In the genomic region with DNA sequence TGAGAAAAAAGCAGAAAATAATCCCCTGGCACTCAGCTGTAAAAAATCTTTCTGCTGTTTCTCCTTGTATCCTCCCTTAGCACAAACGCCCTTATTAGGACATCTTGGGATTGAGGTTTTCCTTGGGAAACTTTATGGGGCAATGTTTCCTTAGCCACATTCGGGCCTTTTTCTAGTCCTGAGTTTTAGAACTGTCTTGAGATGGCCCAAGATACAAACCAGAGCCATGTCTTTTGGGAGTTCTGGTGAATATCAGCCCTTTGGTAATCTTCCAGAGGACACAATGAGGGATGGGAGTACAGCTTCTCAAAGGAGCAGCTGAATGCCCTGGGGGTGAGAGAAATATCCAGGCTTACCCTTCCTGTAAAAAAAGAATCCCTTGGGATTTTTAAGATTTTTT, we compare ENCODE assay signal across 8 cellular contexts.
DNase-seq lines count a peak whose midpoint lies in the region; ATAC-seq and TF ChIP-seq lines count a peak whose summit lies in the region.
"Not testable (repeated sequence)": the region's sequence is repeated elsewhere in the genome, so short reads cannot be mapped to it uniquely, and the experiment has no call there.

No MANE protein-coding gene starts in this region.

- H3K79me2 ChIP-seq in GM23338 (replicated peaks; ENCODE audit: insufficient read depth): peaks cover 59% of the 10 kb centered on the region

- H2AFZ ChIP-seq in GM23338: not testable (repeated sequence)

- H3K27me3 ChIP-seq in GM23338 (ENCODE audit: insufficient read depth); MG63; rectal smooth muscle tissue (ENCODE audit: control insufficient read depth, insufficient read depth, low read length): not testable (repeated sequence)

- POLR2A ChIA-PET in AG04449 (lab: Yijun Ruan, JAX); WTC11 (lab: Charles Lee): not testable (repeated sequence)

- H3K4me3 ChIP-seq in AG04449 (ENCODE audit: low read depth, low read length): peak overlapping the region; percentile 27; the same call in 1 of the 2 replicates
- peak overlapping the region; percentile 92 for H3K4me3 ChIP-seq in GM23338
- peak overlapping the region; percentile 81 for H3K4me3 ChIP-seq in MG63
- not testable (repeated sequence) for H3K4me3 ChIP-seq in rectal smooth muscle tissue (ENCODE audit: low read length)

- peaks cover 15% of the 10 kb centered on the region for H4K20me1 ChIP-seq in GM23338 (replicated peaks; ENCODE audit: insufficient read depth)

- H3F3A ChIP-seq in GM23338 (replicated peaks; ENCODE audit: low read depth): not testable (repeated sequence)

- H3K4me1 Mint-ChIP-seq in GM23338: peaks cover 22% of the 10 kb centered on the region
- H3K4me1 Mint-ChIP-seq in WTC11: peaks cover 22% of the 10 kb centered on the region
- peaks cover 13% of the 10 kb centered on the region for H3K4me1 Mint-ChIP-seq in activated naive CD8-positive, alpha-beta T cell (ENCODE audit: low read depth)
- H3K4me1 Mint-ChIP-seq in endothelial cell (ENCODE audit: unreplicated experiment); mesothelial cell of epicardium: not testable (repeated sequence)

- H3K4me1 ChIP-seq in GM23338 (ENCODE audit: insufficient read depth); rectal smooth muscle tissue (ENCODE audit: control insufficient read depth, insufficient read depth, low read length): not testable (repeated sequence)

- H3K4me2 ChIP-seq in GM23338: peak overlapping the region; percentile 69

- not testable (repeated sequence) for H3K9me2 ChIP-seq in GM23338 (ENCODE audit: insufficient read depth)

- H3K4me3 Mint-ChIP-seq in GM23338 (peak overlapping the region; percentile 99), WTC11 (peak overlapping the region; percentile 92), endothelial cell (ENCODE audit: unreplicated experiment) (peak overlapping the region; percentile 79), mesothelial cell of epicardium (peak overlapping the region; percentile 87)
- H3K4me3 Mint-ChIP-seq in activated naive CD8-positive, alpha-beta T cell: peak overlapping the region; percentile 75

- H3K27ac ChIP-seq in GM23338 (ENCODE audit: low read depth): not testable (repeated sequence)
- peak overlapping the region; percentile 72 for H3K27ac ChIP-seq in rectal smooth muscle tissue (ENCODE audit: low read depth, low read length)

- H3K9me3 ChIP-seq in MG63: not testable (repeated sequence)

- H3K9ac ChIP-seq in rectal smooth muscle tissue (ENCODE audit: low read length): not testable (repeated sequence)

- not testable (repeated sequence) for ATAC-seq in GM23338, WTC11

- H3K27ac Mint-ChIP-seq in GM23338 (peak overlapping the region; percentile 55; the same call in 1 of the 2 replicates), endothelial cell (ENCODE audit: unreplicated experiment) (peak overlapping the region; percentile 77)
- H3K27ac Mint-ChIP-seq in WTC11; activated naive CD8-positive, alpha-beta T cell; mesothelial cell of epicardium: not testable (repeated sequence)

- DNase-seq in AG04449 (ENCODE audit: low read depth, low spot score); GM23338 (ENCODE audit: low spot score); MG63; WTC11 (ENCODE audit: low spot score); endothelial cell (ENCODE audit: low spot score); mesothelial cell of epicardium (ENCODE audit: low spot score in 2 of 2, unreplicated experiment in 2 of 2): not testable (repeated sequence)

- H3K27me3 Mint-ChIP-seq in GM23338 (ENCODE audit: insufficient read depth, low read depth, poor library complexity); WTC11 (ENCODE audit: low read depth); activated naive CD8-positive, alpha-beta T cell; endothelial cell (ENCODE audit: unreplicated experiment); mesothelial cell of epicardium (ENCODE audit: low read depth): not testable (repeated sequence)

- CTCF ChIA-PET in AG04449 (lab: Yijun Ruan, JAX); WTC11 (lab: Charles Lee): not testable (repeated sequence)

- H3K36me3 ChIP-seq in GM23338 (ENCODE audit: insufficient read depth); rectal smooth muscle tissue (ENCODE audit: control insufficient read depth, insufficient read depth, low read length): not testable (repeated sequence)
- peaks cover 11% of the 10 kb centered on the region for H3K36me3 ChIP-seq in MG63

- not testable (repeated sequence) for H3K9me3 Mint-ChIP-seq in GM23338; WTC11; activated naive CD8-positive, alpha-beta T cell (ENCODE audit: low read depth); endothelial cell (ENCODE audit: unreplicated experiment); mesothelial cell of epicardium

- not testable (repeated sequence) for TF ChIP-seq CTCF in AG04449 (IDR thresholded peaks at IDR 0.05; ENCODE audit: insufficient read depth, low read length, missing control alignments); GM23338 (conservative IDR thresholded peaks at IDR 0.05; ENCODE audit: low read depth in 2 of 2); WTC11 (IDR thresholded peaks at IDR 0.05); endothelial cell (IDR thresholded peaks at IDR 0.05; ENCODE audit: unreplicated experiment); mesothelial cell of epicardium (IDR thresholded peaks at IDR 0.05; ENCODE audit: unreplicated experiment)

- peaks cover 12% of the 10 kb centered on the region for H3K36me3 Mint-ChIP-seq in GM23338 (ENCODE audit: low read depth)
- H3K36me3 Mint-ChIP-seq in WTC11; activated naive CD8-positive, alpha-beta T cell; endothelial cell (ENCODE audit: low read depth, unreplicated experiment); mesothelial cell of epicardium: not testable (repeated sequence)
